ENCODE assay signal across 8 cellular contexts in genomic region chr14:77141592-77142288, GRCh38. TPM values are rescaled to one million over a fixed set of nuclear protein-coding genes. Genes with fewer than 3 reads are reported as not detected.
DNase-seq lines count a peak whose midpoint lies in the region; ATAC-seq and TF ChIP-seq lines count a peak whose summit lies in the region.

TSS of gene ZDHHC22 (minus strand) at chr14:77141791. CDS start at chr14:77139738, 2,053 bp downstream.

- H3K9me2 ChIP-seq in PC-9 (ENCODE audit: insufficient read depth) = no peaks in the 10 kb centered on the region

- H3K4me3 ChIP-seq in thyroid gland (replicated peaks in 1 of 3) = peak within 1 kb of the TSS in 1 of 3 donors; percentile 20
- H3K4me3 ChIP-seq in PC-9 = no peak within 1 kb of the TSS

- BruUV-seq in PC-9 (replicated peaks; lab: Mats Ljungman, UMichigan) = no TSS peak

- H3K9me3 ChIP-seq in thyroid gland (no peaks in the 10 kb centered on the region), PC-9 (ENCODE audit: insufficient read depth, low read depth) (no peaks in the 10 kb centered on the region)

- H3K79me2 ChIP-seq in PC-9 (ENCODE audit: low read depth) = no peaks in the 10 kb centered on the region

- intact Hi-C loops in thyroid gland (cut with DNase I) = no loop called here
- intact Hi-C loops in PC-9 (cut with micrococcal nuclease; ENCODE audit: unreplicated experiment) = no loop called here

- H2AFZ ChIP-seq in PC-9 = no peak within 1 kb of the TSS

- no peak for TF ChIP-seq POLR2A in thyroid gland (IDR thresholded peaks at IDR 0.05)

- WGBS in thyroid gland, 2 donors = 2 to 17% methylated on average over 6 to 15 of the region's 36 CpGs

- H3K4me3 Mint-ChIP-seq in T-helper 1 cell treated with Interleukin-12 subunit alpha and Interleukin-12 subunit beta and Interleukin-4 antibody, amounts not matched to agents 30 μg/mL and 1 μg/mL, for 36 hours = peak within 1 kb of the TSS; percentile 26
- H3K4me3 Mint-ChIP-seq in WTC11 = peak within 1 kb of the TSS; percentile 92

- H3K4me1 ChIP-seq in thyroid gland (peaks cover 0 to 16% of the 10 kb centered on the region in 2 donors), PC-9 (replicated peaks; ENCODE audit: insufficient read depth) (no peaks in the 10 kb centered on the region)

- CTCF ChIA-PET in WTC11 (lab: Charles Lee) = interaction anchor here (0.7 to 8.3 kb wide), 28 partner anchors 8 to 467 kb away, joined by 3 to 147 read pairs (median 4); partner anchors contain the start of genes GSTZ1 and TMEM63C
- CTCF ChIA-PET in PC-9 (lab: Charles Lee) = interaction anchor here (0.6 to 1.8 kb wide), 5 partner anchors 18 to 174 kb away, joined by 3 to 16 read pairs (median 6); no protein-coding TSS in a partner anchor

- H3K27ac ChIP-seq in thyroid gland = no peak within 1 kb of the TSS
- H3K27ac ChIP-seq in PC-9 = no peak within 1 kb of the TSS

- H3K9me3 Mint-ChIP-seq in T-helper 1 cell treated with Interleukin-12 subunit alpha and Interleukin-12 subunit beta and Interleukin-4 antibody, amounts not matched to agents 30 μg/mL and 1 μg/mL, for 36 hours = no peaks in the 10 kb centered on the region
- no peaks in the 10 kb centered on the region for H3K9me3 Mint-ChIP-seq in WTC11

- no peaks in the 10 kb centered on the region for H3F3A ChIP-seq in PC-9 (ENCODE audit: insufficient read depth, low read depth)

- H3K4me2 ChIP-seq in PC-9 = no peak within 1 kb of the TSS

- H3K27me3 Mint-ChIP-seq in T-helper 1 cell treated with Interleukin-12 subunit alpha and Interleukin-12 subunit beta and Interleukin-4 antibody, amounts not matched to agents 30 μg/mL and 1 μg/mL, for 36 hours (ENCODE audit: low read depth) = peaks cover 81% of the 10 kb centered on the region
- H3K27me3 Mint-ChIP-seq in WTC11 (ENCODE audit: low read depth) = peaks cover 4% of the 10 kb centered on the region; the same call in 1 of the 2 replicates

- TF ChIP-seq CTCF in WTC11 (IDR thresholded peaks at IDR 0.05) (no peak), thyroid gland (IDR thresholded peaks at IDR 0.05) (no peak), PC-9 (conservative IDR thresholded peaks at IDR 0.05) (no peak)

- ATAC-seq in WTC11 = peak; percentile 43

- H3K36me3 ChIP-seq in thyroid gland (no peaks in the 10 kb centered on the region), PC-9 (ENCODE audit: low read depth) (no peaks in the 10 kb centered on the region)

- no peaks in the 10 kb centered on the region for H4K20me1 ChIP-seq in PC-9 (ENCODE audit: insufficient read depth)

- no peak for DNase-seq in T-helper 1 cell
- peak; percentile 71 for DNase-seq in WTC11 (ENCODE audit: low spot score)
- DNase-seq in iPS-NIHi11 (ENCODE audit: low spot score) = peak; percentile 71
- DNase-seq in thyroid gland = peak; percentile 21 to 41
- DNase-seq in NOMO-1 treated with DMSO at 0.1 percent for 48 hours (lab: John Stamatoyannopoulos, UW; ENCODE audit: unreplicated experiment) = no peak
- no peak for DNase-seq in HT-29 (ENCODE audit: low spot score)
- no peak for DNase-seq in PC-9

- H3K27ac Mint-ChIP-seq in T-helper 1 cell treated with Interleukin-12 subunit alpha and Interleukin-12 subunit beta and Interleukin-4 antibody, amounts not matched to agents 30 μg/mL and 1 μg/mL, for 36 hours = no peak within 1 kb of the TSS
- H3K27ac Mint-ChIP-seq in WTC11 = peak within 1 kb of the TSS; percentile 96

- no peaks in the 10 kb centered on the region for H3K36me3 Mint-ChIP-seq in T-helper 1 cell treated with Interleukin-12 subunit alpha and Interleukin-12 subunit beta and Interleukin-4 antibody, amounts not matched to agents 30 μg/mL and 1 μg/mL, for 36 hours (ENCODE audit: low read depth)
- H3K36me3 Mint-ChIP-seq in WTC11 = peaks cover 16% of the 10 kb centered on the region

- H3K27me3 ChIP-seq in thyroid gland (peaks cover 27% of the 10 kb centered on the region), PC-9 (ENCODE audit: insufficient read depth, low read depth) (peaks cover 95% of the 10 kb centered on the region)

- POLR2A ChIA-PET in WTC11 (lab: Charles Lee) (interaction anchor here (1.0 to 1.2 kb wide), 3 partner anchors 10 to 112 kb away, joined by 4 to 7 read pairs (median 5); no protein-coding TSS in a partner anchor), PC-9 (lab: Charles Lee; ENCODE audit: unreplicated experiment) (no interaction called here)

- H3K4me1 Mint-ChIP-seq in T-helper 1 cell treated with Interleukin-12 subunit alpha and Interleukin-12 subunit beta and Interleukin-4 antibody, amounts not matched to agents 30 μg/mL and 1 μg/mL, for 36 hours (ENCODE audit: low read depth) = peaks cover 4% of the 10 kb centered on the region
- H3K4me1 Mint-ChIP-seq in WTC11 = peaks cover 62% of the 10 kb centered on the region

TF ChIP-seq in WTC11, 78 proteins besides CTCF, POLR2A, EP300 and RAD21 (continues in another document):
- TF ChIP-seq USF2 (CRISPR knock-in tag; IDR thresholded peaks at IDR 0.05) (0 out of 2 replicates have a peak, but pooled peaks have one; percentile 7), CREM (CRISPR knock-in tag; IDR thresholded peaks at IDR 0.05) (peak; percentile 56; the same call in 1 of the 2 replicates), SP1 (CRISPR knock-in tag; conservative IDR thresholded peaks at IDR 0.05) (peak; percentile 6; the same call in 1 of the 2 replicates), CBFB (CRISPR knock-in tag; IDR thresholded peaks at IDR 0.05; ENCODE audit: low read depth) (0 out of 2 replicates have a peak, but pooled peaks have one; percentile 54), HMGXB4 (CRISPR knock-in tag; IDR thresholded peaks at IDR 0.05) (no peak; the same call in 1 of the 2 replicates), ATF6 (CRISPR knock-in tag; IDR thresholded peaks at IDR 0.05) (no peak), MYBL2 (CRISPR knock-in tag; IDR thresholded peaks at IDR 0.05) (peak; percentile 20), ZNF396 (CRISPR knock-in tag; IDR thresholded peaks at IDR 0.05; ENCODE audit: borderline replicate concordance) (no peak), MAX (CRISPR knock-in tag; IDR thresholded peaks at IDR 0.05) (peak; percentile 48; the same call in 1 of the 2 replicates), CREB1 (CRISPR knock-in tag; IDR thresholded peaks at IDR 0.05) (no peak), SMAD4 (CRISPR knock-in tag; IDR thresholded peaks at IDR 0.05) (no peak)

RNA-seq across cellular contexts. Expression of gene ZDHHC22, which starts in this region (rescaled TPM):
- total RNA-seq in WTC11 (2021) (38.6 to 47.7 TPM (median 39.3 TPM) in 3 replicates), thyroid gland (not detected), PC-9 (2021) (not detected in 2 replicates)
- total RNA-seq in HT-29 (2014; rRNA removed; shearing (Covaris generic)) = not detected in 2 replicates

Comparison
In these comparisons a context has a peak if more than half of its experiments do, and no peak if none do; other contexts are left out.
1. RNA of gene ZDHHC22 (total RNA-seq): 38.6 to 47.7 TPM in WTC11; not detected in thyroid gland, not detected in HT-29 and not detected in PC-9; every median in the first group is over 10 times any median in the second.
2. Peak in DNase-seq in thyroid gland; RNA of the gene not detected or under 1 TPM.
3. DNase-seq: peak in WTC11 (single experiment) and iPS-NIHi11 (single experiment); none in T-helper 1 cell (0 of 5), NOMO-1 treated with DMSO at 0.1 percent for 48 hours (single experiment), HT-29 (single experiment) and PC-9 (0 of 2).